In the genomic region with DNA sequence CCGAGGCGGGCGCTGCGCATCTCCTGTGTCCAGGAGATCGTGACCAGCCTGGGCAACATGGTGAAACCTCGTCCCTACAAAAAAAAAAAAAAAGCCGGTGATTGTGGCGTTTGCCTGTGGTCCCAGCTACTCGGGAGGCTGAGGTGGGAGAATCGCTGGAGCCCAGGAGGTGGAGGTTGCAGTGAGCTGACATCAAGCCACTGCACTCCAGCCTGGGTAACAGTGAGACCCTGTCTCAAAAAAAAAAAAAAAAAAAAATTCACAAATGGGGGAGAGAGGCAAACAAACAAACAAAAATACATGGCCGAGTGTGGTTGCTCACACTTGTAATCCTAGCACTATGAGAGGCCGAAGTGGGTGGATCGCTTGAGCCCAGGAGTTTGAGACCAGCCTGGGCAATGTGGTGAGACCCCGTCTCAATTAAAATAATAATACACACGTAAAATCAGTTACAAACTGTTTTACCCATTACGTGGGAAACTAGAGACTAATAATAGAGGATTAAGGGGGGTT, we compare ENCODE assay signal across 8 cellular contexts. TPM values are rescaled to one million over a fixed set of nuclear protein-coding genes. Genes with fewer than 3 reads are reported as not detected.
DNase-seq lines count a peak whose midpoint lies in the region; ATAC-seq and TF ChIP-seq lines count a peak whose summit lies in the region.

No MANE protein-coding gene starts in this region.

- H3K27me3 Mint-ChIP-seq in dendritic cell treated with granulocyte-macrophage colony-stimulating factor and Interleukin-4, amounts not matched to agents 40 ng/mL and 50 ng/mL, for 4 days: no peaks in the 10 kb centered on the region
- H3K27me3 Mint-ChIP-seq in natural killer cell (ENCODE audit: low read depth in 2 of 2): no peaks in the 10 kb centered on the region

- peak overlapping the region; percentile 96 for H3K4me3 ChIP-seq in BE2C (ENCODE audit: low read depth, low read length)
- peak overlapping the region; percentile 94 for H3K4me3 ChIP-seq in Loucy (ENCODE audit: low read length, poor library complexity, severe bottlenecking)

- TF ChIP-seq CTCF in BE2C (IDR thresholded peaks at IDR 0.05; ENCODE audit: low read depth, low read length) (no peak), Loucy (conservative IDR thresholded peaks at IDR 0.05; ENCODE audit: low read length) (no peak), natural killer cell (IDR thresholded peaks at IDR 0.05) (no peak)

- no peak for ATAC-seq in natural killer cell

- H4K20me1 ChIP-seq in Loucy (ENCODE audit: insufficient read depth, low read length, poor library complexity, severe bottlenecking): peaks cover 15% of the 10 kb centered on the region

- peak overlapping the region; percentile 94 for H3K27ac Mint-ChIP-seq in dendritic cell treated with granulocyte-macrophage colony-stimulating factor and Interleukin-4, amounts not matched to agents 40 ng/mL and 50 ng/mL, for 4 days
- peak overlapping the region; percentile 88 to 95 for H3K27ac Mint-ChIP-seq in natural killer cell

- no peaks in the 10 kb centered on the region for H3K4me1 ChIP-seq in BE2C
- H3K4me1 ChIP-seq in Loucy (ENCODE audit: insufficient read depth, low read length, poor library complexity, severe bottlenecking): peaks cover 46% of the 10 kb centered on the region

- H3F3A ChIP-seq in Loucy (ENCODE audit: low read depth): no peaks in the 10 kb centered on the region

- H3K27me3 ChIP-seq in BE2C: no peaks in the 10 kb centered on the region
- no peaks in the 10 kb centered on the region for H3K27me3 ChIP-seq in Loucy (ENCODE audit: insufficient read depth, low read length, poor library complexity, severe bottlenecking)

- peaks cover 56% of the 10 kb centered on the region for H3K79me2 ChIP-seq in Loucy (ENCODE audit: insufficient read depth, low read length)

- no peak for DNase-seq in BE2C
- no peak for DNase-seq in natural killer cell
- DNase-seq in retina: no peak
- no peak for DNase-seq in medulla oblongata (ENCODE audit: extremely low spot score)
- DNase-seq in NCI-H774 (lab: John Stamatoyannopoulos, UW): no peak
- no peak for DNase-seq in NCI-H146 (lab: John Stamatoyannopoulos, UW)

- peak overlapping the region; percentile 97 for H3K4me3 Mint-ChIP-seq in dendritic cell treated with granulocyte-macrophage colony-stimulating factor and Interleukin-4, amounts not matched to agents 40 ng/mL and 50 ng/mL, for 4 days
- H3K4me3 Mint-ChIP-seq in natural killer cell: peak overlapping the region; percentile 97

- H3K36me3 ChIP-seq in BE2C (peaks cover 9% of the 10 kb centered on the region), Loucy (ENCODE audit: insufficient read depth, low read length) (no peaks in the 10 kb centered on the region; the same call in 1 of the 2 replicates)

- peak overlapping the region; percentile 64 for H3K4me2 ChIP-seq in Loucy (ENCODE audit: low read depth, low read length, poor library complexity, severe bottlenecking)

- peak overlapping the region; percentile 86 for H3K9ac ChIP-seq in Loucy (ENCODE audit: low read depth, low read length, poor library complexity, severe bottlenecking)

- H3K4me1 Mint-ChIP-seq in dendritic cell treated with granulocyte-macrophage colony-stimulating factor and Interleukin-4, amounts not matched to agents 40 ng/mL and 50 ng/mL, for 4 days (ENCODE audit: low read depth): peaks cover 37% of the 10 kb centered on the region
- peaks cover 0 to 38% of the 10 kb centered on the region in 2 donors for H3K4me1 Mint-ChIP-seq in natural killer cell

- H3K9me2 ChIP-seq in Loucy (replicated peaks; ENCODE audit: low read depth, low read length): no peaks in the 10 kb centered on the region

- intact Hi-C loops in dendritic cell treated with granulocyte-macrophage colony-stimulating factor and Interleukin-4, amounts not matched to agents 40 ng/mL and 50 ng/mL, for 4 days (cut with micrococcal nuclease): no loop called here
- intact Hi-C loops in natural killer cell (cut with micrococcal nuclease): loop anchor here (5.0 kb wide), 1 partner anchor 65 kb away; the partner anchor contains the start of gene FLVCR1

- H2AFZ ChIP-seq in Loucy (ENCODE audit: low read length): peak overlapping the region; percentile 97

- peaks cover 40% of the 10 kb centered on the region for H3K36me3 Mint-ChIP-seq in dendritic cell treated with granulocyte-macrophage colony-stimulating factor and Interleukin-4, amounts not matched to agents 40 ng/mL and 50 ng/mL, for 4 days (ENCODE audit: low read depth)
- H3K36me3 Mint-ChIP-seq in natural killer cell: no peaks in the 10 kb centered on the region

- no peaks in the 10 kb centered on the region for H3K9me3 Mint-ChIP-seq in dendritic cell treated with granulocyte-macrophage colony-stimulating factor and Interleukin-4, amounts not matched to agents 40 ng/mL and 50 ng/mL, for 4 days
- no peaks in the 10 kb centered on the region for H3K9me3 Mint-ChIP-seq in natural killer cell

- H3K9me3 ChIP-seq in BE2C: no peaks in the 10 kb centered on the region
- no peaks in the 10 kb centered on the region for H3K9me3 ChIP-seq in Loucy (ENCODE audit: insufficient read depth, low read depth, low read length)

RNA-seq across cellular contexts. Expression of gene TATDN3, which starts 0.8 kb away (rescaled TPM):
- polyA plus RNA-seq in BE2C (2012; ENCODE audit: insufficient read depth, insufficient read length, low read depth): 22.2 TPM
- total RNA-seq in natural killer cell: 10 to 100 TPM; 11.6 to 14.6 (median 13.4) TPM

RNA-seq across cellular contexts. Expression of gene NSL1, which starts 0.9 kb away (rescaled TPM):
- 49.4 TPM for polyA plus RNA-seq in BE2C (2012; ENCODE audit: insufficient read depth, insufficient read length, low read depth)
- 10 to 100 TPM; 17.0 to 23.8 (median 23.4) TPM for total RNA-seq in natural killer cell

RNA-seq across cellular contexts. Expression of gene SPATA45, which starts 55.0 kb away (rescaled TPM):
- not detected for polyA plus RNA-seq in BE2C (2012; ENCODE audit: insufficient read depth, insufficient read length, low read depth)
- total RNA-seq in natural killer cell: under 1 TPM in 1 of 3 donors, not detected in 2; 0.80 TPM
